In the genomic region with DNA sequence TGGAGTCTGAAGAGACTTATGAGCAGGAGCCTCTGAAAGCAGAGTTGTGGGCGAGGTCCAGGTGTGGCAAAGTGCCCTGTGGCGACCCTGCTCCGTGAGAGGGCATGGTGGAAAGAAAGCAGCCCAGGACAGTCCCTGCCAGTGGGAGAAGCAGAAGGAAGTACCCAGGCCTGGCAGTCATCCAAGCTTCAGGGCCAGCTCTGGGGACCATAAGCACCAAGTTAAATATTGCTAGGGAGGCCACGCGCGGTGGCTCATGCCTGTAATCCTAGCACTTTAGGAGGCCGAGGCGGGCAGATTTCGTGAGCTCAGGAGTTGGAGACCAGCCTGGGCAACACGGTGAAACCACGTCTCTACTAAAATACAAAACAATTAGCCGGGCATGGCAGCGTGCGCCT, we compare ENCODE assay signal across 1 cellular context.
TF ChIP-seq lines count a peak whose summit lies in the region.

No MANE protein-coding gene starts in this region.

TF ChIP-seq in HepG2, 621 proteins besides CTCF, POLR2A, EP300 and RAD21 (continued from another document and continues in another):
- no peak for TF ChIP-seq KDM5B (CRISPR knock-in tag; IDR thresholded peaks at IDR 0.05; ENCODE audit: borderline replicate concordance)
- TF ChIP-seq PAF1 (CRISPR knock-in tag; IDR thresholded peaks at IDR 0.05), result no peak
- peak; percentile 74; the same call in 1 of the 2 replicates for TF ChIP-seq ZNF441 (CRISPR knock-in tag; IDR thresholded peaks at IDR 0.05; ENCODE audit: borderline replicate concordance)
- no peak for TF ChIP-seq ZNF264 (CRISPR knock-in tag; IDR thresholded peaks at IDR 0.05)
- peak; percentile 81 for TF ChIP-seq PHF21A (CRISPR knock-in tag; IDR thresholded peaks at IDR 0.05)
- no peak for TF ChIP-seq ZNF678 (CRISPR knock-in tag; IDR thresholded peaks at IDR 0.05)
- no peak for TF ChIP-seq NR2C2 (CRISPR knock-in tag; IDR thresholded peaks at IDR 0.05; ENCODE audit: borderline replicate concordance)
- TF ChIP-seq, protein P1, sequence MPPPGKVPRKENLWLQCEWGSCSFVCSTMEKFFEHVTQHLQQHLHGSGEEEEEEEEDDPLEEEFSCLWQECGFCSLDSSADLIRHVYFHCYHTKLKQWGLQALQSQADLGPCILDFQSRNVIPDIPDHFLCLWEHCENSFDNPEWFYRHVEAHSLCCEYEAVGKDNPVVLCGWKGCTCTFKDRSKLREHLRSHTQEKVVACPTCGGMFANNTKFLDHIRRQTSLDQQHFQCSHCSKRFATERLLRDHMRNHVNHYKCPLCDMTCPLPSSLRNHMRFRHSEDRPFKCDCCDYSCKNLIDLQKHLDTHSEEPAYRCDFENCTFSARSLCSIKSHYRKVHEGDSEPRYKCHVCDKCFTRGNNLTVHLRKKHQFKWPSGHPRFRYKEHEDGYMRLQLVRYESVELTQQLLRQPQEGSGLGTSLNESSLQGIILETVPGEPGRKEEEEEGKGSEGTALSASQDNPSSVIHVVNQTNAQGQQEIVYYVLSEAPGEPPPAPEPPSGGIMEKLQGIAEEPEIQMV (CRISPR knock-in tag; IDR thresholded peaks at IDR 0.05; ENCODE audit: low read depth), result peak; percentile 72; the same call in 1 of the 2 replicates
- no peak for TF ChIP-seq ZNF589 (CRISPR knock-in tag; conservative IDR thresholded peaks at IDR 0.05)
- no peak for TF ChIP-seq ZNF354B (CRISPR knock-in tag; IDR thresholded peaks at IDR 0.05)
- no peak for TF ChIP-seq PRMT3 (CRISPR knock-in tag; IDR thresholded peaks at IDR 0.05; ENCODE audit: borderline replicate concordance, low read depth)
- no peak for TF ChIP-seq ZNF674 (CRISPR knock-in tag; IDR thresholded peaks at IDR 0.05; ENCODE audit: low read depth)
- peak; percentile 16; the same call in 1 of the 2 replicates for TF ChIP-seq TAF1 (CRISPR knock-in tag; IDR thresholded peaks at IDR 0.05)
- TF ChIP-seq IRF2 (CRISPR knock-in tag; IDR thresholded peaks at IDR 0.05), result peak; percentile 58; the same call in 1 of the 2 replicates
- TF ChIP-seq KAT8 (CRISPR knock-in tag; IDR thresholded peaks at IDR 0.05), result peak; percentile 68; the same call in 1 of the 2 replicates
- TF ChIP-seq ZNF749 (CRISPR knock-in tag; IDR thresholded peaks at IDR 0.05; ENCODE audit: borderline replicate concordance), result no peak
- no peak for TF ChIP-seq POLR2AphosphoS2 (IDR thresholded peaks at IDR 0.05; ENCODE audit: low read depth, low read length)
- TF ChIP-seq MTF1 (CRISPR knock-in tag; IDR thresholded peaks at IDR 0.05), result no peak
- peak; percentile 55; the same call in 1 of the 2 replicates for TF ChIP-seq MYC (CRISPR knock-in tag; IDR thresholded peaks at IDR 0.05; ENCODE audit: borderline replicate concordance)
- no peak for TF ChIP-seq IRF9 (CRISPR knock-in tag; IDR thresholded peaks at IDR 0.05; ENCODE audit: borderline replicate concordance)
- TF ChIP-seq IRF1 (CRISPR knock-in tag; IDR thresholded peaks at IDR 0.05; ENCODE audit: low read depth), result no peak
- 0 out of 2 replicates have a peak, but pooled peaks have one; percentile 51 for TF ChIP-seq ZBTB20 (CRISPR knock-in tag; IDR thresholded peaks at IDR 0.05; ENCODE audit: borderline replicate concordance, low read depth)
- TF ChIP-seq ZNF740 (CRISPR knock-in tag; IDR thresholded peaks at IDR 0.05), result no peak
- no peak for TF ChIP-seq HOXA7 (CRISPR knock-in tag; IDR thresholded peaks at IDR 0.05)
- no peak for TF ChIP-seq ZBTB7A (CRISPR knock-in tag; IDR thresholded peaks at IDR 0.05)
- TF ChIP-seq ZNF292 (CRISPR knock-in tag; IDR thresholded peaks at IDR 0.05; ENCODE audit: borderline replicate concordance, low read depth), result peak; percentile 64
- no peak for TF ChIP-seq XRCC5 (optimal IDR thresholded peaks at IDR 0.05; ENCODE audit: low read length)
- TF ChIP-seq, protein P2, sequence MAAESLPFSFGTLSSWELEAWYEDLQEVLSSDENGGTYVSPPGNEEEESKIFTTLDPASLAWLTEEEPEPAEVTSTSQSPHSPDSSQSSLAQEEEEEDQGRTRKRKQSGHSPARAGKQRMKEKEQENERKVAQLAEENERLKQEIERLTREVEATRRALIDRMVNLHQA (CRISPR knock-in tag; IDR thresholded peaks at IDR 0.05), result no peak
- no peak for TF ChIP-seq RFX5 (IDR thresholded peaks at IDR 0.05; ENCODE audit: low read depth, low read length)
- TF ChIP-seq ZNF75D (CRISPR knock-in tag; IDR thresholded peaks at IDR 0.05; ENCODE audit: borderline replicate concordance), result no peak
- no peak for TF ChIP-seq MAFG (CRISPR knock-in tag; IDR thresholded peaks at IDR 0.05)
- TF ChIP-seq EED (CRISPR knock-in tag; IDR thresholded peaks at IDR 0.05), result no peak
- 0 out of 2 replicates have a peak, but pooled peaks have one; percentile 64 for TF ChIP-seq ZNF556 (CRISPR knock-in tag; IDR thresholded peaks at IDR 0.05; ENCODE audit: borderline replicate concordance)
- TF ChIP-seq TARDBP (CRISPR knock-in tag; IDR thresholded peaks at IDR 0.05), result 0 out of 2 replicates have a peak, but pooled peaks have one; percentile 12
- no peak for TF ChIP-seq MIXL1 (CRISPR knock-in tag; IDR thresholded peaks at IDR 0.05)
- TF ChIP-seq ZMYM2 (CRISPR knock-in tag; IDR thresholded peaks at IDR 0.05), result 0 out of 2 replicates have a peak, but pooled peaks have one; percentile 5
- TF ChIP-seq ZEB1 (IDR thresholded peaks at IDR 0.05; ENCODE audit: insufficient replicate concordance, low read depth), result no peak
- peak; percentile 22; the same call in 1 of the 2 replicates for TF ChIP-seq HDAC2 (CRISPR knock-in tag; IDR thresholded peaks at IDR 0.05)
- peak; percentile 56; the same call in 1 of the 2 replicates for TF ChIP-seq TBX2 (CRISPR knock-in tag; IDR thresholded peaks at IDR 0.05; ENCODE audit: borderline replicate concordance)
- no peak for TF ChIP-seq MLXIP (CRISPR knock-in tag; IDR thresholded peaks at IDR 0.05; ENCODE audit: borderline replicate concordance)
- 0 out of 2 replicates have a peak, but pooled peaks have one; percentile 11 for TF ChIP-seq TFDP1 (CRISPR knock-in tag; IDR thresholded peaks at IDR 0.05; ENCODE audit: borderline replicate concordance)
- no peak for TF ChIP-seq FOXK2 (IDR thresholded peaks at IDR 0.05)
- no peak for TF ChIP-seq RBM39 (IDR thresholded peaks at IDR 0.05; ENCODE audit: low read depth, low read length, poor library complexity, severe bottlenecking)
- TF ChIP-seq MEF2D (CRISPR knock-in tag; IDR thresholded peaks at IDR 0.05), result no peak
- no peak for TF ChIP-seq E2F1 (CRISPR knock-in tag; IDR thresholded peaks at IDR 0.05)
- TF ChIP-seq ZNF605 (CRISPR knock-in tag; IDR thresholded peaks at IDR 0.05), result peak; percentile 54; the same call in 1 of the 2 replicates
- TF ChIP-seq ZNF777 (CRISPR knock-in tag; IDR thresholded peaks at IDR 0.05), result no peak
- no peak for TF ChIP-seq MAFF (IDR thresholded peaks at IDR 0.05; ENCODE audit: low read depth, low read length)
- no peak for TF ChIP-seq ZNF510 (CRISPR knock-in tag; IDR thresholded peaks at IDR 0.05; ENCODE audit: low read depth)
- TF ChIP-seq HOXD1 (CRISPR knock-in tag; IDR thresholded peaks at IDR 0.05), result no peak
- TF ChIP-seq REL (CRISPR knock-in tag; conservative IDR thresholded peaks at IDR 0.05), result no peak
- no peak for TF ChIP-seq ZNF34 (CRISPR knock-in tag; IDR thresholded peaks at IDR 0.05; ENCODE audit: borderline replicate concordance)
- TF ChIP-seq ZNF33A (CRISPR knock-in tag; IDR thresholded peaks at IDR 0.05; ENCODE audit: borderline replicate concordance), result no peak
- TF ChIP-seq ZSCAN12 (CRISPR knock-in tag; IDR thresholded peaks at IDR 0.05), result no peak
- no peak for TF ChIP-seq ZNF224 (CRISPR knock-in tag; IDR thresholded peaks at IDR 0.05)
- TF ChIP-seq GABPB1 (CRISPR knock-in tag; IDR thresholded peaks at IDR 0.05), result peak; percentile 11; the same call in 1 of the 2 replicates
- 0 out of 2 replicates have a peak, but pooled peaks have one; percentile 32 for TF ChIP-seq TFDP2 (CRISPR knock-in tag; IDR thresholded peaks at IDR 0.05)
- TF ChIP-seq HDAC1 (CRISPR knock-in tag; IDR thresholded peaks at IDR 0.05), result peak; percentile 18; the same call in 1 of the 2 replicates
- no peak for TF ChIP-seq STAT6 (CRISPR knock-in tag; IDR thresholded peaks at IDR 0.05; ENCODE audit: borderline replicate concordance)
- TF ChIP-seq NFE2L2 (IDR thresholded peaks at IDR 0.05; ENCODE audit: low read length), result no peak
- no peak for TF ChIP-seq ELF1 (CRISPR knock-in tag; IDR thresholded peaks at IDR 0.05)
- no peak for TF ChIP-seq GPN1 (CRISPR knock-in tag; IDR thresholded peaks at IDR 0.05; ENCODE audit: borderline replicate concordance)
- no peak; the same call in 1 of the 2 replicates for TF ChIP-seq FOXO1 (CRISPR knock-in tag; IDR thresholded peaks at IDR 0.05)
